In the genomic region with DNA sequence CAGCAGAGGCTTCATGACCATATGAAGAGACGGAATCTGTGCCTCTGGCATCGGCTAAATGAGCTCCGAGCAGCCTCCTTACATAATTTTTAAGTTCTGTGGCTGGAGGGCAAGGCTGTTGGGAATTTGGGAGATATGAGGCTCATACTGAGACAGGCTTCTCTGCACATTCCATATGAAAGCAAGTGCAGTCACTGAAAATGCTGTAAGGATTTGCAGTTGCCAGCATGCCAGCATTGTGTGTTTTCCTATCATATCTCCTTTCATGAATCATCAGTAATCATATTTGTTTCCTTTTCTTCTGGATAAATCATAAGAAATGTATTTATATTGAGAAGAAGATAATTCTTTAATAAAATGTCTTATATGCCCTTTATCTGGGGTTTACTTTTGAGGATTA, we compare ENCODE assay signal across 26 cellular contexts.
"Had no signal": no experiment of that assay in that cellular context is flagged by ENCODE, and none has a peak within 500 bp of the region (broad histone marks: within the 10 kb centered on the region; RNA-seq: fewer than 3 reads in every experiment).

No MANE protein-coding gene starts in this region.

- H3K36me3 ChIP-seq: adrenal gland, breast epithelium, neutrophil, pancreas, stomach, transverse colon, uterus had no signal

- H3K9me3 Mint-ChIP-seq: activated CD4-positive, alpha-beta T cell treated with anti-CD3 and anti-CD28 coated beads, Interleukin-2, amount 10 ng/mL, durations not matched to agents 7 days and 5 days had no signal

- H3K27me3 Mint-ChIP-seq: activated CD4-positive, alpha-beta T cell treated with anti-CD3 and anti-CD28 coated beads, Interleukin-2, amount 10 ng/mL, durations not matched to agents 7 days and 5 days; memory B cell; natural killer cell treated with Interleukin-12 subunit alpha and Interleukin-12 subunit beta and Interleukin-15 and Interleukin-18, amount 100 ng/mL, for 72 hours; T-cell had no signal

- H3K27ac Mint-ChIP-seq: activated CD4-positive, alpha-beta T cell treated with anti-CD3 and anti-CD28 coated beads, Interleukin-2, amount 10 ng/mL, durations not matched to agents 7 days and 5 days; activated CD8-positive, alpha-beta T cell treated with anti-CD3 and anti-CD28 coated beads, Interleukin-2, amount 10 ng/mL, durations not matched to agents 7 days and 5 days; activated naive CD4-positive, alpha-beta T cell treated with anti-CD3 and anti-CD28 coated beads, Interleukin-2, amount 50 U/mL, for 72 hours; activated T-helper 1 cell treated with anti-CD3 and anti-CD28 coated beads, Interleukin-12 subunit alpha, Interleukin-12 subunit beta, Interleukin-2, Interleukin-4 antibody, amounts not matched to agents 30 ng/mL and 10 ng/mL and 1 ng/mL, durations not matched to agents 14 hours and 24 hours and 36 hours; memory B cell; natural killer cell treated with Interleukin-12 subunit alpha and Interleukin-12 subunit beta and Interleukin-15 and Interleukin-18, amount 100 ng/mL, for 72 hours; T-cell; T-helper 2 cell treated with Interferon-gamma antibody and Interleukin-4, amounts not matched to agents 5 μg/mL and 100 μg/mL, for 36 hours had no signal

- H3K27me3 ChIP-seq: adrenal gland, breast epithelium, neutrophil, pancreas, stomach, transverse colon, uterus had no signal

- ATAC-seq: activated CD8-positive, alpha-beta T cell treated with anti-CD3 and anti-CD28 coated beads, Interleukin-2, amount 10 ng/mL, durations not matched to agents 7 days and 5 days; activated naive CD4-positive, alpha-beta T cell treated with anti-CD3 and anti-CD28 coated beads, Interleukin-2, amount 50 U/mL, for 72 hours; esophagus mucosa; natural killer cell treated with Interleukin-12 subunit alpha and Interleukin-12 subunit beta and Interleukin-15 and Interleukin-18, amount 100 ng/mL, for 72 hours; pancreas; right cardiac atrium; T-cell had no signal

- H3K27ac ChIP-seq: adrenal gland, breast epithelium, neutrophil, pancreas, skin epidermis, stomach, transverse colon, uterus, VCaP had no signal

- H3K36me3 Mint-ChIP-seq: activated naive CD4-positive, alpha-beta T cell treated with anti-CD3 and anti-CD28 coated beads, Interleukin-2, amount 50 U/mL, for 72 hours; memory B cell; natural killer cell treated with Interleukin-12 subunit alpha and Interleukin-12 subunit beta and Interleukin-15 and Interleukin-18, amount 100 ng/mL, for 72 hours; T-cell had no signal

- H3K4me1 ChIP-seq: adrenal gland, breast epithelium, pancreas, stomach, transverse colon, uterus had no signal

- H3K9me3 ChIP-seq: adrenal gland, breast epithelium, neutrophil, pancreas, stomach, transverse colon, uterus had no signal

- H3K4me3 Mint-ChIP-seq: activated CD4-positive, alpha-beta T cell treated with anti-CD3 and anti-CD28 coated beads, Interleukin-2, amount 10 ng/mL, durations not matched to agents 7 days and 5 days; activated CD8-positive, alpha-beta T cell treated with anti-CD3 and anti-CD28 coated beads, Interleukin-2, amount 10 ng/mL, durations not matched to agents 7 days and 5 days; activated T-helper 1 cell treated with anti-CD3 and anti-CD28 coated beads, Interleukin-12 subunit alpha, Interleukin-12 subunit beta, Interleukin-2, Interleukin-4 antibody, amounts not matched to agents 30 ng/mL and 10 ng/mL and 1 ng/mL, durations not matched to agents 14 hours and 24 hours and 36 hours; memory B cell; natural killer cell treated with Interleukin-12 subunit alpha and Interleukin-12 subunit beta and Interleukin-15 and Interleukin-18, amount 100 ng/mL, for 72 hours; T-cell; T-helper 2 cell treated with Interferon-gamma antibody and Interleukin-4, amounts not matched to agents 5 μg/mL and 100 μg/mL, for 36 hours had no signal

- DNase-seq: activated CD4-positive, alpha-beta T cell treated with anti-CD3 and anti-CD28 coated beads, Interleukin-2, amount 10 ng/mL, durations not matched to agents 7 days and 5 days; activated CD4-positive, CD25-positive, alpha-beta regulatory T cell treated with anti-CD3 and anti-CD28 coated beads, Interleukin-2, amount 50 U/mL, for 72 hours; activated CD8-positive, alpha-beta T cell treated with anti-CD3 and anti-CD28 coated beads, Interleukin-2, amount 10 ng/mL, durations not matched to agents 7 days and 5 days; activated gamma-delta T cell; adrenal gland; cerebellar nuclear complex; cortex of kidney; foreskin melanocyte; hippocampal formation; pancreas; right cardiac atrium; stimulated activated CD4-positive, alpha-beta T cell treated with anti-CD3 and anti-CD28 coated beads, Interleukin-1b, Interleukin-23, amount 100 ng/mL, for 48 hours; stomach; T-cell; transverse colon; uterus had no signal

- H3K4me3 ChIP-seq: adrenal gland, breast epithelium, pancreas, skin epidermis, stomach, transverse colon, uterus had no signal

- H3K4me1 Mint-ChIP-seq: activated CD4-positive, alpha-beta T cell treated with anti-CD3 and anti-CD28 coated beads, Interleukin-2, amount 10 ng/mL, durations not matched to agents 7 days and 5 days; memory B cell; T-cell had no signal
